In genomic region chr12:104482748-104483147, GRCh38 we compare ENCODE assay signal across 1 cellular context.
TF ChIP-seq lines count a peak whose summit lies in the region.

No MANE protein-coding gene starts in this region.

TF ChIP-seq in WTC11, 78 proteins besides CTCF, POLR2A, EP300 and RAD21 (continued from another document):
- TF ChIP-seq PREB (CRISPR knock-in tag; IDR thresholded peaks at IDR 0.05; ENCODE audit: borderline replicate concordance) (no peak), AR (CRISPR knock-in tag; IDR thresholded peaks at IDR 0.05) (no peak), ZNF317 (CRISPR knock-in tag; IDR thresholded peaks at IDR 0.05; ENCODE audit: borderline replicate concordance, low read depth) (no peak)
